In genomic region chr14:81303258-81303935, GRCh38 we compare ENCODE assay signal across 1 cellular context.
TF ChIP-seq lines count a peak whose summit lies in the region.

No MANE protein-coding gene starts in this region.

TF ChIP-seq in HepG2, 621 proteins besides CTCF, POLR2A, EP300 and RAD21 (continued from another document and continues in another):
- TF ChIP-seq THAP8 (CRISPR knock-in tag; IDR thresholded peaks at IDR 0.05; ENCODE audit: borderline replicate concordance) (no peak), MEIS2 (CRISPR knock-in tag; IDR thresholded peaks at IDR 0.05) (peak; percentile 99), KDM1A (CRISPR knock-in tag; IDR thresholded peaks at IDR 0.05) (peak; percentile 21; the same call in 1 of the 2 replicates), ZNF318 (CRISPR knock-in tag; IDR thresholded peaks at IDR 0.05) (0 out of 2 replicates have a peak, but pooled peaks have one; percentile 61), ZNF260 (CRISPR knock-in tag; IDR thresholded peaks at IDR 0.05; ENCODE audit: borderline replicate concordance, low read depth) (no peak), ZNF784 (CRISPR knock-in tag; IDR thresholded peaks at IDR 0.05; ENCODE audit: borderline replicate concordance) (0 out of 2 replicates have a peak, but pooled peaks have one; percentile 65), LBX2 (CRISPR knock-in tag; IDR thresholded peaks at IDR 0.05; ENCODE audit: borderline replicate concordance) (no peak), ATRX (CRISPR knock-in tag; IDR thresholded peaks at IDR 0.05; ENCODE audit: borderline replicate concordance) (no peak), SIX1 (CRISPR knock-in tag; IDR thresholded peaks at IDR 0.05; ENCODE audit: borderline replicate concordance) (peak; percentile 60; the same call in 1 of the 2 replicates), SRSF1 (optimal IDR thresholded peaks at IDR 0.05; ENCODE audit: low read depth, low read length) (no peak), ZSCAN29 (CRISPR knock-in tag; conservative IDR thresholded peaks at IDR 0.05) (no peak), ZNF768 (CRISPR knock-in tag; IDR thresholded peaks at IDR 0.05) (no peak), ZNF839 (CRISPR knock-in tag; IDR thresholded peaks at IDR 0.05; ENCODE audit: borderline replicate concordance) (no peak), ZNF383 (CRISPR knock-in tag; IDR thresholded peaks at IDR 0.05; ENCODE audit: borderline replicate concordance) (no peak), ZNF562 (CRISPR knock-in tag; IDR thresholded peaks at IDR 0.05; ENCODE audit: borderline replicate concordance) (no peak), ZNF558 (CRISPR knock-in tag; IDR thresholded peaks at IDR 0.05; ENCODE audit: borderline replicate concordance) (no peak), ZNF282 (IDR thresholded peaks at IDR 0.05; ENCODE audit: partially characterized antibody) (no peak), PREB (CRISPR knock-in tag; IDR thresholded peaks at IDR 0.05) (no peak), HHEX (CRISPR knock-in tag; IDR thresholded peaks at IDR 0.05) (peak; percentile 60; the same call in 1 of the 2 replicates), ZNF354B (CRISPR knock-in tag; IDR thresholded peaks at IDR 0.05) (no peak), ZNF12 (CRISPR knock-in tag; IDR thresholded peaks at IDR 0.05) (peak; percentile 94), REPIN1 (CRISPR knock-in tag; IDR thresholded peaks at IDR 0.05; ENCODE audit: borderline replicate concordance, low read depth) (peak; percentile 84; the same call in 1 of the 2 replicates), MTERF4 (CRISPR knock-in tag; IDR thresholded peaks at IDR 0.05) (no peak), NFIC (IDR thresholded peaks at IDR 0.05; ENCODE audit: low read length) (peak; percentile 71; the same call in 1 of the 2 replicates), ZNF451 (CRISPR knock-in tag; IDR thresholded peaks at IDR 0.05) (no peak), ZNF225 (CRISPR knock-in tag; IDR thresholded peaks at IDR 0.05) (no peak), ZFP82 (CRISPR knock-in tag; IDR thresholded peaks at IDR 0.05; ENCODE audit: borderline replicate concordance) (no peak), ZNF572 (CRISPR knock-in tag; IDR thresholded peaks at IDR 0.05) (no peak), GTF2F1 (IDR thresholded peaks at IDR 0.05; ENCODE audit: low read length) (no peak), SIN3A (IDR thresholded peaks at IDR 0.05; ENCODE audit: borderline replicate concordance, low read depth, low read length) (peak; percentile 82), ELF4 (CRISPR knock-in tag; IDR thresholded peaks at IDR 0.05; ENCODE audit: borderline replicate concordance) (no peak), ZNF143 (CRISPR knock-in tag; IDR thresholded peaks at IDR 0.05) (no peak), SNRNP70 (IDR thresholded peaks at IDR 0.05; ENCODE audit: low read depth, low read length) (no peak), ZNF350 (CRISPR knock-in tag; IDR thresholded peaks at IDR 0.05; ENCODE audit: borderline replicate concordance, low read depth) (peak; percentile 92; the same call in 1 of the 2 replicates), ARID3A (IDR thresholded peaks at IDR 0.05; ENCODE audit: low read depth, low read length) (no peak; the same call in none of the 2 replicates), HDAC2 (CRISPR knock-in tag; IDR thresholded peaks at IDR 0.05) (peak; percentile 98), ZNF232 (CRISPR knock-in tag; IDR thresholded peaks at IDR 0.05; ENCODE audit: borderline replicate concordance) (no peak), ZNF7 (CRISPR knock-in tag; IDR thresholded peaks at IDR 0.05) (peak; percentile 78; the same call in 1 of the 2 replicates), EHMT2 (IDR thresholded peaks at IDR 0.05; ENCODE audit: borderline replicate concordance, low read depth, low read length) (peak; percentile 92; the same call in 1 of the 2 replicates), SKI (IDR thresholded peaks at IDR 0.05; ENCODE audit: partially characterized antibody) (peak; percentile 84), ZNF580 (CRISPR knock-in tag; IDR thresholded peaks at IDR 0.05; ENCODE audit: borderline replicate concordance, low read depth) (peak; percentile 36; the same call in 1 of the 2 replicates), FOXJ3 (CRISPR knock-in tag; IDR thresholded peaks at IDR 0.05; ENCODE audit: borderline replicate concordance) (peak; percentile 88), RARA (CRISPR knock-in tag; IDR thresholded peaks at IDR 0.05) (peak; percentile 93), HNRNPK (IDR thresholded peaks at IDR 0.05; ENCODE audit: low read depth, low read length, poor library complexity, severe bottlenecking) (no peak), ZNF3 (CRISPR knock-in tag; IDR thresholded peaks at IDR 0.05) (no peak), ZNF484 (CRISPR knock-in tag; IDR thresholded peaks at IDR 0.05; ENCODE audit: borderline replicate concordance, low read depth) (no peak), ZFP37 (CRISPR knock-in tag; IDR thresholded peaks at IDR 0.05; ENCODE audit: borderline replicate concordance) (0 out of 2 replicates have a peak, but pooled peaks have one; percentile 51), RORA (CRISPR knock-in tag; IDR thresholded peaks at IDR 0.05) (no peak), ZNF75D (CRISPR knock-in tag; IDR thresholded peaks at IDR 0.05; ENCODE audit: borderline replicate concordance) (no peak), ZBTB7B (CRISPR knock-in tag; IDR thresholded peaks at IDR 0.05) (peak; percentile 67; the same call in 1 of the 2 replicates), SMAD1 (CRISPR knock-in tag; IDR thresholded peaks at IDR 0.05; ENCODE audit: borderline replicate concordance, low read depth) (peak; percentile 85; the same call in 1 of the 2 replicates), GABPB1 (CRISPR knock-in tag; IDR thresholded peaks at IDR 0.05) (peak; percentile 51), TIGD3 (CRISPR knock-in tag; IDR thresholded peaks at IDR 0.05; ENCODE audit: borderline replicate concordance) (no peak)
